In genomic region chr4:118113220-118113619, GRCh38 we compare ENCODE assay signal across 13 cellular contexts.
DNase-seq lines count a peak whose midpoint lies in the region; ATAC-seq and TF ChIP-seq lines count a peak whose summit lies in the region.
"Had no signal": no experiment of that assay in that cellular context is flagged by ENCODE, and none has a peak within 500 bp of the region (broad histone marks: within the 10 kb centered on the region; RNA-seq: fewer than 3 reads in every experiment).

No MANE protein-coding gene starts in this region.

- H2AFZ ChIP-seq in hepatocyte: no peak overlapping the region

- no peaks in the 10 kb centered on the region for H3K36me3 Mint-ChIP-seq in activated T-helper 17 cell treated with anti-CD3 and anti-CD28 coated beads, Interleukin-2, amount 50 U/mL, for 72 hours (ENCODE audit: low read depth)
- H3K36me3 Mint-ChIP-seq in endodermal cell (ENCODE audit: low read depth): no peaks in the 10 kb centered on the region

- TF ChIP-seq CTCF in endodermal cell (conservative IDR thresholded peaks at IDR 0.05): no peak
- no peak for TF ChIP-seq CTCF in hepatocyte (IDR thresholded peaks at IDR 0.05; ENCODE audit: poor library complexity)

- no peak overlapping the region for H3K4me2 ChIP-seq in hepatocyte

- H3K27ac ChIP-seq in endodermal cell (ENCODE audit: low read depth, low read length) (no peak overlapping the region), hepatocyte (no peak overlapping the region)

- H3K36me3 ChIP-seq in endodermal cell (ENCODE audit: control insufficient read depth, insufficient read depth, low read length): no peaks in the 10 kb centered on the region
- H3K36me3 ChIP-seq in hepatocyte (replicated peaks; ENCODE audit: insufficient read depth, low read depth): no peaks in the 10 kb centered on the region

- no peaks in the 10 kb centered on the region for H3K4me1 Mint-ChIP-seq in activated T-helper 17 cell treated with anti-CD3 and anti-CD28 coated beads, Interleukin-2, amount 50 U/mL, for 72 hours
- H3K4me1 Mint-ChIP-seq in endodermal cell: peaks cover 6% of the 10 kb centered on the region

- WGBS in endodermal cell (ENCODE audit: insufficient coverage in 1 of 2, insufficient read length in 1 of 2), 2 experiments: 0% methylated on average over 1 of the region's 2 CpGs; no CpG with 5 or more reads in 1 of the 2 experiments
- 37% methylated on average over 2 of the region's 2 CpGs for WGBS in hepatocyte (ENCODE audit: low lambda C conversion rate, missing lambda C conversion rate)

- H3K9me2 ChIP-seq in hepatocyte (replicated peaks; ENCODE audit: insufficient read depth): no peaks in the 10 kb centered on the region

- peaks cover 3% of the 10 kb centered on the region for H3K27me3 Mint-ChIP-seq in activated T-helper 17 cell treated with anti-CD3 and anti-CD28 coated beads, Interleukin-2, amount 50 U/mL, for 72 hours
- H3K27me3 Mint-ChIP-seq in endodermal cell (ENCODE audit: insufficient read depth): no peaks in the 10 kb centered on the region

- no peak overlapping the region for H3K4me3 Mint-ChIP-seq in activated T-helper 17 cell treated with anti-CD3 and anti-CD28 coated beads, Interleukin-2, amount 50 U/mL, for 72 hours
- no peak overlapping the region for H3K4me3 Mint-ChIP-seq in endodermal cell
- H3K4me3 Mint-ChIP-seq: H9 had no signal

- H3K27me3 ChIP-seq in endodermal cell (ENCODE audit: control insufficient read depth, insufficient read depth, low read length, poor library complexity, severe bottlenecking) (no peaks in the 10 kb centered on the region), hepatocyte (no peaks in the 10 kb centered on the region)

- no peak for DNase-seq in endodermal cell
- no peak for DNase-seq in hepatocyte (ENCODE audit: low spot score)
- no peak for DNase-seq in SW480 (ENCODE audit: low spot score)
- DNase-seq: activated CD4-positive, alpha-beta T cell treated with anti-CD3 and anti-CD28 coated beads, Interleukin-2, amount 50 U/mL, for 48 hours; DMS153; H9; NCI-H1048; stimulated activated CD8-positive, alpha-beta memory T cell treated with anti-CD3 and anti-CD28 coated beads, Interleukin-4, amount 100 ng/mL, for 48 hours had no signal

- H3K9me3 ChIP-seq in endodermal cell (ENCODE audit: control insufficient read depth, low read length) (no peaks in the 10 kb centered on the region), hepatocyte (ENCODE audit: low read depth) (no peaks in the 10 kb centered on the region)

- H3K79me2 ChIP-seq in hepatocyte: no peaks in the 10 kb centered on the region

- ATAC-seq in GM18498 (IDR thresholded peaks at IDR 0.05; ENCODE audit: unreplicated experiment) (peak; percentile 88), GM21390 (IDR thresholded peaks at IDR 0.05; ENCODE audit: unreplicated experiment) (peak; percentile 90), HG03159 (IDR thresholded peaks at IDR 0.05; ENCODE audit: unreplicated experiment) (peak; percentile 89), HG03469 (IDR thresholded peaks at IDR 0.05; ENCODE audit: unreplicated experiment) (no peak)
- peak; percentile 38 for ATAC-seq in activated T-helper 17 cell treated with anti-CD3 and anti-CD28 coated beads, Interleukin-2, amount 50 U/mL, for 72 hours (replicated peaks)

- H3K9me3 Mint-ChIP-seq in activated T-helper 17 cell treated with anti-CD3 and anti-CD28 coated beads, Interleukin-2, amount 50 U/mL, for 72 hours: peaks cover 4% of the 10 kb centered on the region
- no peaks in the 10 kb centered on the region for H3K9me3 Mint-ChIP-seq in endodermal cell
- H3K9me3 Mint-ChIP-seq: H9 had no signal

- no peak overlapping the region for H3K4me3 ChIP-seq in endodermal cell (ENCODE audit: low read length)
- H3K4me3 ChIP-seq in hepatocyte: no peak overlapping the region

- no peak overlapping the region for H3K27ac Mint-ChIP-seq in activated T-helper 17 cell treated with anti-CD3 and anti-CD28 coated beads, Interleukin-2, amount 50 U/mL, for 72 hours
- no peak overlapping the region for H3K27ac Mint-ChIP-seq in endodermal cell
- H3K27ac Mint-ChIP-seq: H9 had no signal

- H3K4me1 ChIP-seq in endodermal cell (ENCODE audit: control insufficient read depth, insufficient read depth, low read length) (no peaks in the 10 kb centered on the region), hepatocyte (ENCODE audit: insufficient read depth) (no peaks in the 10 kb centered on the region)

- H4K20me1 ChIP-seq in hepatocyte (ENCODE audit: insufficient read depth, poor library complexity, severe bottlenecking): no peaks in the 10 kb centered on the region

- H3K9ac ChIP-seq in endodermal cell (ENCODE audit: extremely low read depth, low read length, poor library complexity, severe bottlenecking): no peak overlapping the region
